ENCODE assay signal across 18 cellular contexts in genomic region chr1:12903793-12904572, GRCh38. TPM values are rescaled to one million over a fixed set of nuclear protein-coding genes. Genes with fewer than 3 reads are reported as not detected.
"Had no signal": no experiment of that assay in that cellular context is flagged by ENCODE, and none has a peak within 500 bp of the region (broad histone marks: within the 10 kb centered on the region; RNA-seq: fewer than 3 reads in every experiment).

No MANE protein-coding gene starts in this region.

RNA-seq across cellular contexts. Expression of gene PRAMEF10, which starts 5.9 kb away (rescaled TPM):
- total RNA-seq: activated naive CD4-positive, alpha-beta T cell treated with anti-CD3 and anti-CD28 coated beads for 36 hours; activated naive CD4-positive, alpha-beta T cell treated with anti-CD3 and anti-CD28 coated beads, Interleukin-2, amount 50 U/mL, for 72 hours; activated naive CD8-positive, alpha-beta T cell treated with anti-CD3 and anti-CD28 coated beads for 36 hours; activated naive CD8-positive, alpha-beta T cell treated with anti-CD3 and anti-CD28 coated beads, Interleukin-2, amount 10 ng/mL, durations not matched to agents 7 days and 5 days; activated T-cell treated with anti-CD3 and anti-CD28 coated beads, Interleukin-2, amount 50 U/mL, for 4 hours; activated T-cell treated with anti-CD3 and anti-CD28 coated beads, Interleukin-2, amount 50 U/mL, for 72 hours; activated T-helper 1 cell treated with anti-CD3 and anti-CD28 coated beads, Interleukin-12 subunit alpha, Interleukin-12 subunit beta, Interleukin-2, Interleukin-4 antibody, amounts not matched to agents 30 ng/mL and 10 ng/mL and 1 ng/mL, durations not matched to agents 14 hours and 24 hours and 36 hours; activated T-helper 17 cell treated with anti-CD3 and anti-CD28 coated beads, Interleukin-2, amount 50 U/mL, for 72 hours; activated T-helper 2 cell treated with anti-CD3 and anti-CD28 coated beads, Interferon-gamma antibody, Interleukin-2, Interleukin-4, amounts not matched to agents 10 μg/mL and 5 μg/mL and 100 μg/mL, durations not matched to agents 14 hours and 24 hours and 36 hours; adrenal gland; aorta; ascending aorta; astrocyte; body of pancreas; breast epithelium; bronchial epithelial cell; cardiac muscle cell; cardiac septum had no signal

RNA-seq across cellular contexts. Expression of gene PRAMEF7, which starts 12.4 kb away (rescaled TPM):
- total RNA-seq: activated naive CD4-positive, alpha-beta T cell treated with anti-CD3 and anti-CD28 coated beads for 36 hours; activated naive CD4-positive, alpha-beta T cell treated with anti-CD3 and anti-CD28 coated beads, Interleukin-2, amount 50 U/mL, for 72 hours; activated naive CD8-positive, alpha-beta T cell treated with anti-CD3 and anti-CD28 coated beads for 36 hours; activated naive CD8-positive, alpha-beta T cell treated with anti-CD3 and anti-CD28 coated beads, Interleukin-2, amount 10 ng/mL, durations not matched to agents 7 days and 5 days; activated T-cell treated with anti-CD3 and anti-CD28 coated beads, Interleukin-2, amount 50 U/mL, for 4 hours; activated T-cell treated with anti-CD3 and anti-CD28 coated beads, Interleukin-2, amount 50 U/mL, for 72 hours; activated T-helper 1 cell treated with anti-CD3 and anti-CD28 coated beads, Interleukin-12 subunit alpha, Interleukin-12 subunit beta, Interleukin-2, Interleukin-4 antibody, amounts not matched to agents 30 ng/mL and 10 ng/mL and 1 ng/mL, durations not matched to agents 14 hours and 24 hours and 36 hours; activated T-helper 17 cell treated with anti-CD3 and anti-CD28 coated beads, Interleukin-2, amount 50 U/mL, for 72 hours; activated T-helper 2 cell treated with anti-CD3 and anti-CD28 coated beads, Interferon-gamma antibody, Interleukin-2, Interleukin-4, amounts not matched to agents 10 μg/mL and 5 μg/mL and 100 μg/mL, durations not matched to agents 14 hours and 24 hours and 36 hours; adrenal gland; aorta; ascending aorta; astrocyte; body of pancreas; breast epithelium; bronchial epithelial cell; cardiac muscle cell; cardiac septum had no signal

RNA-seq across cellular contexts. Expression of gene PRAMEF4, which starts 18.0 kb away (rescaled TPM):
- total RNA-seq: activated naive CD4-positive, alpha-beta T cell treated with anti-CD3 and anti-CD28 coated beads for 36 hours; activated naive CD4-positive, alpha-beta T cell treated with anti-CD3 and anti-CD28 coated beads, Interleukin-2, amount 50 U/mL, for 72 hours; activated naive CD8-positive, alpha-beta T cell treated with anti-CD3 and anti-CD28 coated beads for 36 hours; activated naive CD8-positive, alpha-beta T cell treated with anti-CD3 and anti-CD28 coated beads, Interleukin-2, amount 10 ng/mL, durations not matched to agents 7 days and 5 days; activated T-cell treated with anti-CD3 and anti-CD28 coated beads, Interleukin-2, amount 50 U/mL, for 4 hours; activated T-cell treated with anti-CD3 and anti-CD28 coated beads, Interleukin-2, amount 50 U/mL, for 72 hours; activated T-helper 1 cell treated with anti-CD3 and anti-CD28 coated beads, Interleukin-12 subunit alpha, Interleukin-12 subunit beta, Interleukin-2, Interleukin-4 antibody, amounts not matched to agents 30 ng/mL and 10 ng/mL and 1 ng/mL, durations not matched to agents 14 hours and 24 hours and 36 hours; activated T-helper 17 cell treated with anti-CD3 and anti-CD28 coated beads, Interleukin-2, amount 50 U/mL, for 72 hours; activated T-helper 2 cell treated with anti-CD3 and anti-CD28 coated beads, Interferon-gamma antibody, Interleukin-2, Interleukin-4, amounts not matched to agents 10 μg/mL and 5 μg/mL and 100 μg/mL, durations not matched to agents 14 hours and 24 hours and 36 hours; adrenal gland; aorta; ascending aorta; astrocyte; body of pancreas; breast epithelium; bronchial epithelial cell; cardiac muscle cell; cardiac septum had no signal

RNA-seq across cellular contexts. Expression of gene PRAMEF6, which starts 43.4 kb away (rescaled TPM):
- total RNA-seq: activated naive CD4-positive, alpha-beta T cell treated with anti-CD3 and anti-CD28 coated beads for 36 hours; activated naive CD4-positive, alpha-beta T cell treated with anti-CD3 and anti-CD28 coated beads, Interleukin-2, amount 50 U/mL, for 72 hours; activated naive CD8-positive, alpha-beta T cell treated with anti-CD3 and anti-CD28 coated beads for 36 hours; activated naive CD8-positive, alpha-beta T cell treated with anti-CD3 and anti-CD28 coated beads, Interleukin-2, amount 10 ng/mL, durations not matched to agents 7 days and 5 days; activated T-cell treated with anti-CD3 and anti-CD28 coated beads, Interleukin-2, amount 50 U/mL, for 4 hours; activated T-cell treated with anti-CD3 and anti-CD28 coated beads, Interleukin-2, amount 50 U/mL, for 72 hours; activated T-helper 1 cell treated with anti-CD3 and anti-CD28 coated beads, Interleukin-12 subunit alpha, Interleukin-12 subunit beta, Interleukin-2, Interleukin-4 antibody, amounts not matched to agents 30 ng/mL and 10 ng/mL and 1 ng/mL, durations not matched to agents 14 hours and 24 hours and 36 hours; activated T-helper 17 cell treated with anti-CD3 and anti-CD28 coated beads, Interleukin-2, amount 50 U/mL, for 72 hours; activated T-helper 2 cell treated with anti-CD3 and anti-CD28 coated beads, Interferon-gamma antibody, Interleukin-2, Interleukin-4, amounts not matched to agents 10 μg/mL and 5 μg/mL and 100 μg/mL, durations not matched to agents 14 hours and 24 hours and 36 hours; adrenal gland; aorta; ascending aorta; astrocyte; body of pancreas; breast epithelium; bronchial epithelial cell; cardiac muscle cell; cardiac septum had no signal

RNA-seq across cellular contexts. Expression of gene PRAMEF2, which starts 47.1 kb away (rescaled TPM):
- total RNA-seq: activated naive CD4-positive, alpha-beta T cell treated with anti-CD3 and anti-CD28 coated beads for 36 hours; activated naive CD4-positive, alpha-beta T cell treated with anti-CD3 and anti-CD28 coated beads, Interleukin-2, amount 50 U/mL, for 72 hours; activated naive CD8-positive, alpha-beta T cell treated with anti-CD3 and anti-CD28 coated beads for 36 hours; activated naive CD8-positive, alpha-beta T cell treated with anti-CD3 and anti-CD28 coated beads, Interleukin-2, amount 10 ng/mL, durations not matched to agents 7 days and 5 days; activated T-cell treated with anti-CD3 and anti-CD28 coated beads, Interleukin-2, amount 50 U/mL, for 4 hours; activated T-cell treated with anti-CD3 and anti-CD28 coated beads, Interleukin-2, amount 50 U/mL, for 72 hours; activated T-helper 1 cell treated with anti-CD3 and anti-CD28 coated beads, Interleukin-12 subunit alpha, Interleukin-12 subunit beta, Interleukin-2, Interleukin-4 antibody, amounts not matched to agents 30 ng/mL and 10 ng/mL and 1 ng/mL, durations not matched to agents 14 hours and 24 hours and 36 hours; activated T-helper 17 cell treated with anti-CD3 and anti-CD28 coated beads, Interleukin-2, amount 50 U/mL, for 72 hours; activated T-helper 2 cell treated with anti-CD3 and anti-CD28 coated beads, Interferon-gamma antibody, Interleukin-2, Interleukin-4, amounts not matched to agents 10 μg/mL and 5 μg/mL and 100 μg/mL, durations not matched to agents 14 hours and 24 hours and 36 hours; adrenal gland; aorta; ascending aorta; astrocyte; body of pancreas; breast epithelium; bronchial epithelial cell; cardiac muscle cell; cardiac septum had no signal
